Comparison of ENCODE assay signal across 27 cellular contexts in the genomic region with DNA sequence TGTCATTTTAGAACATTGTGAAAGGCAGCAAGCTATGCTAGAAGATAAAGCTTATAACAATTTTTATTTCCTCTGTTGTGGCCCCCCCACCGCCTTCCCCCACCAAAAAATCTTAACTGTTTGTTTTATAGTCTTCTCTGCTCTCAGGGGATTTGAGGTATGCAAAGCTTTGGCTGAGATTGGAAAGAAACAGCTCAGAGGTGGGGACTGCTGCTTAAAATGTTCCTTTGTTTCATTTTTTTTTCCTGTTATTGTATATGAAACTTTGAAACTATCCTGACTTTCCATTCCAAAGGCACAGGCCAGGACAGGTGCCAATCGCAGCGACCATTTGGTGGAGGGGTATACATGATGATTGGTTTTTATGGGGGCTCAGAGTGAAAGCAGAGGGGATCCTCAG.
DNase-seq lines count a peak whose midpoint lies in the region; ATAC-seq and TF ChIP-seq lines count a peak whose summit lies in the region.
"Had no signal": no experiment of that assay in that cellular context is flagged by ENCODE, and none has a peak within 500 bp of the region (broad histone marks: within the 10 kb centered on the region; RNA-seq: fewer than 3 reads in every experiment).

No MANE protein-coding gene starts in this region.

- peaks cover 10% of the 10 kb centered on the region for H3K4me1 Mint-ChIP-seq in mesothelial cell of epicardium
- H3K4me1 Mint-ChIP-seq: stimulated activated effector memory CD8-positive, alpha-beta T cell treated with anti-CD3 and anti-CD28 coated beads, Interleukin-12 subunit alpha, Interleukin-12 subunit beta, amount 100 ng/mL, for 72 hours had no signal

- no peak overlapping the region for H3K4me3 Mint-ChIP-seq in mesothelial cell of epicardium
- H3K4me3 Mint-ChIP-seq: CD4-positive, alpha-beta memory T cell; effector memory CD8-positive, alpha-beta T cell; nephron; stimulated activated effector memory CD8-positive, alpha-beta T cell treated with anti-CD3 and anti-CD28 coated beads, Interleukin-12 subunit alpha, Interleukin-12 subunit beta, amount 100 ng/mL, for 72 hours had no signal

- no peak for ATAC-seq in GM19397 (IDR thresholded peaks at IDR 0.05; ENCODE audit: unreplicated experiment)
- ATAC-seq in GM18520 (IDR thresholded peaks at IDR 0.05; ENCODE audit: unreplicated experiment): no peak
- ATAC-seq: activated naive CD4-positive, alpha-beta T cell treated with anti-CD3 and anti-CD28 coated beads, Interleukin-2, amount 50 U/mL, for 72 hours; effector memory CD8-positive, alpha-beta T cell; PC-3; stimulated activated effector memory CD8-positive, alpha-beta T cell treated with anti-CD3 and anti-CD28 coated beads, Interleukin-12 subunit alpha, Interleukin-12 subunit beta, amount 100 ng/mL, for 72 hours had no signal

- H3K36me3 Mint-ChIP-seq in mesothelial cell of epicardium: no peaks in the 10 kb centered on the region
- H3K36me3 Mint-ChIP-seq: activated naive CD4-positive, alpha-beta T cell treated with anti-CD3 and anti-CD28 coated beads, Interleukin-2, amount 50 U/mL, for 72 hours; CD4-positive, alpha-beta memory T cell; stimulated activated effector memory CD8-positive, alpha-beta T cell treated with anti-CD3 and anti-CD28 coated beads, Interleukin-12 subunit alpha, Interleukin-12 subunit beta, amount 100 ng/mL, for 72 hours had no signal

- H3K27me3 Mint-ChIP-seq in mesothelial cell of epicardium (ENCODE audit: low read depth): no peaks in the 10 kb centered on the region

- H3K4me3 ChIP-seq in AG10803 (ENCODE audit: low read length) (no peak overlapping the region), choroid plexus epithelial cell (ENCODE audit: low read depth, low read length) (no peak overlapping the region)
- H3K4me3 ChIP-seq: esophagus muscularis mucosa, suprapubic skin, uterus had no signal

- peak overlapping the region; percentile 55 for H3K27ac Mint-ChIP-seq in mesothelial cell of epicardium
- H3K27ac Mint-ChIP-seq: activated naive CD4-positive, alpha-beta T cell treated with anti-CD3 and anti-CD28 coated beads, Interleukin-2, amount 50 U/mL, for 72 hours; CD4-positive, alpha-beta memory T cell; effector memory CD8-positive, alpha-beta T cell; stimulated activated effector memory CD8-positive, alpha-beta T cell treated with anti-CD3 and anti-CD28 coated beads, Interleukin-12 subunit alpha, Interleukin-12 subunit beta, amount 100 ng/mL, for 72 hours had no signal

- H3K9me3 Mint-ChIP-seq in mesothelial cell of epicardium: no peaks in the 10 kb centered on the region
- H3K9me3 Mint-ChIP-seq: activated naive CD4-positive, alpha-beta T cell treated with anti-CD3 and anti-CD28 coated beads, Interleukin-2, amount 50 U/mL, for 72 hours; CD4-positive, alpha-beta memory T cell; effector memory CD8-positive, alpha-beta T cell; nephron; stimulated activated effector memory CD8-positive, alpha-beta T cell treated with anti-CD3 and anti-CD28 coated beads, Interleukin-12 subunit alpha, Interleukin-12 subunit beta, amount 100 ng/mL, for 72 hours had no signal

- TF ChIP-seq CTCF in AG10803 (conservative IDR thresholded peaks at IDR 0.05; ENCODE audit: low read length) (no peak), choroid plexus epithelial cell (conservative IDR thresholded peaks at IDR 0.05; ENCODE audit: low read depth, low read length) (no peak), mesothelial cell of epicardium (IDR thresholded peaks at IDR 0.05; ENCODE audit: unreplicated experiment) (no peak)

- DNase-seq in AG10803 (ENCODE audit: low read depth) (peak; percentile 79), NAMALWA (ENCODE audit: low spot score) (peak; percentile 25), choroid plexus epithelial cell (ENCODE audit: low read depth) (peak; percentile 58), mesothelial cell of epicardium (ENCODE audit: low spot score in 2 of 2, unreplicated experiment in 2 of 2) (no peak), AML-193 (lab: John Stamatoyannopoulos, UW) (no peak)
- no peak for DNase-seq in activated CD8-positive, alpha-beta memory T cell treated with anti-CD3 and anti-CD28 coated beads, Interleukin-2, amount 50 U/mL, for 4 hours
- DNase-seq: activated CD4-positive, alpha-beta T cell treated with anti-CD3 and anti-CD28 coated beads for 4 hours; CD4-positive, alpha-beta memory T cell; cerebellar nuclear complex; effector memory CD8-positive, alpha-beta T cell; glutamatergic neuron; NCI-H1048; NCI-H187; NCI-H226; NCI-H774; posterior cingulate gyrus; SHP77; stimulated activated CD4-positive, alpha-beta T cell treated with anti-CD3 and anti-CD28 coated beads, Interleukin-1b, Interleukin-23, amount 100 ng/mL, for 48 hours; uterus had no signal

Comparison
In these comparisons a context has a peak if more than half of its experiments do, and no peak if none do; other contexts are left out.
1. DNase-seq: peak in AG10803 (single experiment), NAMALWA (single experiment) and choroid plexus epithelial cell (single experiment); none in mesothelial cell of epicardium (0 of 2), activated CD8-positive, alpha-beta memory T cell treated with anti-CD3 and anti-CD28 coated beads, Interleukin-2, amount 50 U/mL, for 4 hours (single experiment) and AML-193 (0 of 2).